Comparison of ENCODE assay signal across 17 cellular contexts in the genomic region with DNA sequence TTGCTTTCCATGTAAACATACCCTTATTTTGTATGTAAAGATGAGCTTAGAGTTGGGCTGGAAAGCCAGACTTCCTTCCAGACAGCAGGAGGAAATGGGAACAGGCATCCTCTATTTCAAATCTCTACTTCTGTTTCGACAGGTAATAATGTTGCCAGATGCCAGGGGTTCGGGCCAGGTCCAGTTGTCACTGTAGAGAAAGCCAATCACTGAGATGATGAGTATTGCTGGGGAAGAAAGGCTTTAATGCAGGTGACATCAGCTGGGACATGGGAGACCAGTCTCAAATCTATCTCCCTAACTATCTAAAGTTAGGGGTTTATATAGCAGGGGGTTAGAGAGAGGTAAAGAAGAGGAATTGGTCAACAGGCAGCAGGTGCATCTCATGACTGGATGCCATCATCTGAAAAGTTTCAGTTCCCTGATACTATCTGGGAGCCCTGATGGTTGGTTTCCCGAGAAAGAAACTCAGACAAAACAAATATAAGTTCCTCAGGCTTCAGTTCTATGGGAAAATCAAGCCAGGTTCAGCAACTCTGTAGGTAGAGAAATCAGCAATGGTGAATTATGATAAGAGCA. TPM values are rescaled to one million over a fixed set of nuclear protein-coding genes. Genes with fewer than 3 reads are reported as not detected.
DNase-seq lines count a peak whose midpoint lies in the region; ATAC-seq and TF ChIP-seq lines count a peak whose summit lies in the region.
"Had no signal": no experiment of that assay in that cellular context is flagged by ENCODE, and none has a peak within 500 bp of the region (broad histone marks: within the 10 kb centered on the region; RNA-seq: fewer than 3 reads in every experiment).

No MANE protein-coding gene starts in this region.

- H3K36me3 Mint-ChIP-seq in T-helper 17 cell (ENCODE audit: low read depth): no peaks in the 10 kb centered on the region
- H3K36me3 Mint-ChIP-seq: activated naive CD4-positive, alpha-beta T cell treated with anti-CD3 and anti-CD28 coated beads, Interleukin-2, amount 50 U/mL, for 24 hours had no signal

- ATAC-seq in GM19463 (IDR thresholded peaks at IDR 0.05; ENCODE audit: unreplicated experiment) (peak; percentile 51), HG02973 (IDR thresholded peaks at IDR 0.05; ENCODE audit: unreplicated experiment) (peak; percentile 67), T-helper 17 cell (peak; percentile 44)

- DNase-seq in T-helper 17 cell (no peak), tibial artery (no peak), NCI-H2081 (lab: John Stamatoyannopoulos, UW) (no peak), NCI-H2227 treated with DMSO at 0.1 percent for 48 hours (lab: John Stamatoyannopoulos, UW) (no peak)
- DNase-seq in activated naive CD4-positive, alpha-beta T cell treated with Interleukin-2 at 50 U/mL for 16 hours: no peak

- peaks cover 17% of the 10 kb centered on the region for H3K4me1 ChIP-seq in BLaER1
- no peaks in the 10 kb centered on the region for H3K4me1 ChIP-seq in tibial artery
- H3K4me1 ChIP-seq: gastrocnemius medialis had no signal

- H3K4me3 ChIP-seq in BLaER1 (no peak overlapping the region), tibial artery (no peak overlapping the region)
- H3K4me3 ChIP-seq: coronary artery, gastrocnemius medialis, mucosa of descending colon, SK-N-MC had no signal

- H3K9me3 ChIP-seq in BLaER1 (no peaks in the 10 kb centered on the region), T-helper 17 cell (ENCODE audit: control insufficient read depth, low read length, poor library complexity, severe bottlenecking) (no peaks in the 10 kb centered on the region), tibial artery (no peaks in the 10 kb centered on the region)
- H3K9me3 ChIP-seq: gastrocnemius medialis, mucosa of descending colon, neutrophil had no signal

- intact Hi-C loops in tibial artery (cut with DNase I; ENCODE audit: low total_unique reads): loop anchor here (2.0 to 5.0 kb wide), 2 partner anchors 293 to 451 kb away; no protein-coding TSS in a partner anchor

- no peaks in the 10 kb centered on the region for H3K4me1 Mint-ChIP-seq in T-helper 17 cell
- H3K4me1 Mint-ChIP-seq: activated CD4-positive, alpha-beta T cell treated with anti-CD3 and anti-CD28 coated beads, Interleukin-2, amount 10 ng/mL, durations not matched to agents 7 days and 5 days; activated naive CD4-positive, alpha-beta T cell treated with anti-CD3 and anti-CD28 coated beads, Interleukin-2, amount 50 U/mL, for 24 hours had no signal

- no peak overlapping the region for H3K27ac Mint-ChIP-seq in T-helper 17 cell
- H3K27ac Mint-ChIP-seq: activated CD4-positive, alpha-beta T cell treated with anti-CD3 and anti-CD28 coated beads, Interleukin-2, amount 10 ng/mL, durations not matched to agents 7 days and 5 days; activated naive CD4-positive, alpha-beta T cell treated with anti-CD3 and anti-CD28 coated beads, Interleukin-2, amount 50 U/mL, for 24 hours; stimulated activated naive CD8-positive, alpha-beta T cell treated with anti-CD3 and anti-CD28 coated beads, Interleukin-15, Interleukin-2, amounts not matched to agents 100 ng/mL and 50 ng/mL, for 24 hours had no signal

- no peak overlapping the region for H3K9ac ChIP-seq in BLaER1

- H3K27ac ChIP-seq in BLaER1 (no peak overlapping the region), tibial artery (no peak overlapping the region)
- H3K27ac ChIP-seq: C4-2B, coronary artery, gastrocnemius medialis, neutrophil, SK-N-MC had no signal

- H3K4me2 ChIP-seq in BLaER1: peak overlapping the region; percentile 42

- H3K4me3 Mint-ChIP-seq in T-helper 17 cell: no peak overlapping the region
- H3K4me3 Mint-ChIP-seq: activated CD4-positive, alpha-beta T cell treated with anti-CD3 and anti-CD28 coated beads, Interleukin-2, amount 10 ng/mL, durations not matched to agents 7 days and 5 days; activated naive CD4-positive, alpha-beta T cell treated with anti-CD3 and anti-CD28 coated beads, Interleukin-2, amount 50 U/mL, for 24 hours; stimulated activated naive CD8-positive, alpha-beta T cell treated with anti-CD3 and anti-CD28 coated beads, Interleukin-15, Interleukin-2, amounts not matched to agents 100 ng/mL and 50 ng/mL, for 24 hours had no signal

- no peak for TF ChIP-seq CTCF in tibial artery (IDR thresholded peaks at IDR 0.05)

- H3K36me3 ChIP-seq in BLaER1 (peaks cover 33% of the 10 kb centered on the region), tibial artery (no peaks in the 10 kb centered on the region)
- H3K36me3 ChIP-seq: gastrocnemius medialis, neutrophil had no signal

- H4K20me1 ChIP-seq in BLaER1: peaks cover 14% of the 10 kb centered on the region; the same call in 1 of the 2 replicates

- H3K27me3 Mint-ChIP-seq in T-helper 17 cell: peaks cover 14% of the 10 kb centered on the region

- H3K27me3 ChIP-seq in BLaER1 (no peaks in the 10 kb centered on the region), tibial artery (no peaks in the 10 kb centered on the region)
- H3K27me3 ChIP-seq: gastrocnemius medialis had no signal

RNA-seq across cellular contexts. Expression of a gene that starts 9.3 kb away (rescaled TPM):
- total RNA-seq in T-helper 17 cell: 1 to 10 TPM in 1 of 2 donors, under 1 TPM in 1; 0.22 to 2.1 TPM
